Comparison of ENCODE assay signal across 34 cellular contexts in the genomic region with DNA sequence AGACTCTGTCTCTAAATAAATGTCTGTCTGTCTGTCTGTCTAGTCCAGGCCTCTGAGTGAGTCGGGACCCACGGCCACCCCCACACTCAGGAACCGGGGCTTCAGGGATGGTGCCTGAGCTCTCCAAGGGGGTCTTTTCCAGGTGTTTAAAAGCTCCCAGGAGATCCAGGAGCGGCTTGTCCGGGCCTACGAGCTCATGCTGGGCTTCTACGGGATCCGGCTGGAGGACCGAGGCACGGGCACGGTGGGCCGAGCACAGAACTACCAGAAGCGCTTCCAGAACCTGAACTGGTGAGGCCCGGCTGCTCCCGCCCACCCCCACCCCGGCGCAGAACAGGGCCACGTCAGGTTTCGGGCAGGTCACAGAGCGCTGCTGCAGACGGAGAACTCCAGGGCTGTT. TPM values are rescaled to one million over a fixed set of nuclear protein-coding genes. Genes with fewer than 3 reads are reported as not detected.
"Had no signal": no experiment of that assay in that cellular context is flagged by ENCODE, and none has a peak within 500 bp of the region (broad histone marks: within the 10 kb centered on the region; RNA-seq: fewer than 3 reads in every experiment).

No MANE protein-coding gene starts in this region.

- DNase-seq: activated effector memory CD4-positive, alpha-beta T cell treated with anti-CD3 and anti-CD28 coated beads, Interleukin-2, amount 50 U/mL, for 16 hours; activated effector memory CD4-positive, alpha-beta T cell treated with Interleukin-2 at 50 U/mL for 16 hours; activated gamma-delta T cell; activated gamma-delta T cell treated with Interleukin-2 at 50 U/mL for 16 hours; activated naive CD4-positive, alpha-beta T cell; activated naive CD4-positive, alpha-beta T cell treated with anti-CD3 and anti-CD28 coated beads for 36 hours; activated naive CD4-positive, alpha-beta T cell treated with anti-CD3 and anti-CD28 coated beads, Interleukin-2, amount 10 ng/mL, durations not matched to agents 7 days and 5 days; activated naive CD4-positive, alpha-beta T cell treated with anti-CD3 and anti-CD28 coated beads, Interleukin-2, amount 50 U/mL, for 16 hours; activated naive CD4-positive, alpha-beta T cell treated with Interleukin-2 at 50 U/mL for 16 hours; activated naive CD8-positive, alpha-beta T cell treated with anti-CD3 and anti-CD28 coated beads for 36 hours; activated naive CD8-positive, alpha-beta T cell treated with anti-CD3 and anti-CD28 coated beads, Interleukin-2, amount 10 ng/mL, durations not matched to agents 7 days and 5 days; activated naive CD8-positive, alpha-beta T cell treated with anti-CD3 and anti-CD28 coated beads, Interleukin-2, amount 50 U/mL, for 24 hours; activated T-cell treated with anti-CD3 and anti-CD28 coated beads, Interleukin-2, amount 50 U/mL, for 4 hours; activated T-cell treated with anti-CD3 and anti-CD28 coated beads, Interleukin-2, amount 50 U/mL, for 48 hours; activated T-cell treated with anti-CD3 and anti-CD28 coated beads, Interleukin-2, amount 50 U/mL, for 72 hours; adrenal gland; amniotic stem cell; amygdala; anterior cingulate cortex; aorta; body of pancreas; brain microvascular endothelial cell; caudate nucleus; central memory CD4-positive, alpha-beta T cell; cerebellar nuclear complex had no signal

- H3K4me3 ChIP-seq: adrenal gland, ascending aorta, body of pancreas, breast epithelium, cardiac muscle cell had no signal

- FAIRE-seq: astrocyte, bronchial epithelial cell, colon had no signal

- ATAC-seq: activated naive CD4-positive, alpha-beta T cell treated with anti-CD3 and anti-CD28 coated beads, Interleukin-2, amount 50 U/mL, for 72 hours; activated naive CD8-positive, alpha-beta T cell treated with anti-CD3 and anti-CD28 coated beads, Interleukin-2, amount 50 U/mL, for 24 hours; activated T-cell treated with anti-CD3 and anti-CD28 coated beads, Interleukin-2, amount 50 U/mL, for 4 hours; activated T-cell treated with anti-CD3 and anti-CD28 coated beads, Interleukin-2, amount 50 U/mL, for 72 hours; activated T-helper 17 cell treated with anti-CD3 and anti-CD28 coated beads, Interleukin-2, amount 50 U/mL, for 72 hours; body of pancreas had no signal

- H3K27ac ChIP-seq: adrenal gland, ascending aorta, body of pancreas, brain microvascular endothelial cell, breast epithelium, cardiac muscle cell had no signal

- H3K9me3 ChIP-seq: adrenal gland, ascending aorta, body of pancreas, breast epithelium had no signal

RNA-seq across cellular contexts. Expression of gene COL9A3, which starts 5.5 kb away (rescaled TPM):
- total RNA-seq: activated naive CD4-positive, alpha-beta T cell treated with anti-CD3 and anti-CD28 coated beads for 36 hours; activated naive CD4-positive, alpha-beta T cell treated with anti-CD3 and anti-CD28 coated beads, Interleukin-2, amount 50 U/mL, for 72 hours; activated T-helper 1 cell treated with anti-CD3 and anti-CD28 coated beads, Interleukin-12 subunit alpha, Interleukin-12 subunit beta, Interleukin-2, Interleukin-4 antibody, amounts not matched to agents 30 ng/mL and 10 ng/mL and 1 ng/mL, durations not matched to agents 14 hours and 24 hours and 36 hours; activated T-helper 17 cell treated with anti-CD3 and anti-CD28 coated beads, Interleukin-2, amount 50 U/mL, for 72 hours; bronchial epithelial cell had no signal
